Comparison of ENCODE assay signal across 9 cellular contexts in genomic region chr12:89384050-89384749, GRCh38. TPM values are rescaled to one million over a fixed set of nuclear protein-coding genes. Genes with fewer than 3 reads are reported as not detected.
DNase-seq lines count a peak whose midpoint lies in the region; ATAC-seq, FAIRE-seq and TF ChIP-seq lines count a peak whose summit lies in the region.
"Had no signal": no experiment of that assay in that cellular context is flagged by ENCODE, and none has a peak within 500 bp of the region (broad histone marks: within the 10 kb centered on the region; RNA-seq: fewer than 3 reads in every experiment).

No MANE protein-coding gene starts in this region.

- no peak overlapping the region for H3K4me3 ChIP-seq in HL-60 (replicated peaks; ENCODE audit: insufficient read depth, low read length)
- no peak overlapping the region for H3K4me3 ChIP-seq in hepatocyte
- no peak overlapping the region for H3K4me3 ChIP-seq in small intestine (ENCODE audit: low read depth in 1 of 2, low read length in 2 of 2)

- H3K4me2 ChIP-seq in hepatocyte = peak overlapping the region; percentile 39

- H3K27me3 Mint-ChIP-seq in WTC11 (ENCODE audit: low read depth) = no peaks in the 10 kb centered on the region
- H3K27me3 Mint-ChIP-seq in stimulated activated naive CD8-positive, alpha-beta T cell treated with anti-CD3 and anti-CD28 coated beads, Interleukin-15, amount 100 ng/mL, for 72 hours = no peaks in the 10 kb centered on the region

- CTCF ChIA-PET in WTC11 (lab: Charles Lee) = interaction anchor here (0.9 to 1.0 kb wide), 2 partner anchors 30 to 78 kb away, joined by 4 to 5 read pairs; no protein-coding TSS in a partner anchor

- H3K27ac ChIP-seq in HL-60 (replicated peaks) (peak overlapping the region; percentile 59), hepatocyte (peak overlapping the region; percentile 72), small intestine (ENCODE audit: low read depth in 1 of 2, low read length in 1 of 2) (peak overlapping the region; percentile 61 to 65)

- ATAC-seq in WTC11 (peak; percentile 93), HG03521 (IDR thresholded peaks at IDR 0.05; ENCODE audit: unreplicated experiment) (no peak)
- ATAC-seq in stimulated activated naive CD8-positive, alpha-beta T cell treated with anti-CD3 and anti-CD28 coated beads, Interleukin-15, amount 100 ng/mL, for 72 hours = no peak

- H3K4me1 Mint-ChIP-seq in WTC11 = peaks cover 52% of the 10 kb centered on the region
- H3K4me1 Mint-ChIP-seq in stimulated activated naive CD8-positive, alpha-beta T cell treated with anti-CD3 and anti-CD28 coated beads, Interleukin-15, amount 100 ng/mL, for 72 hours = peaks cover 15% of the 10 kb centered on the region

- no peaks in the 10 kb centered on the region for H3K9me2 ChIP-seq in hepatocyte (replicated peaks; ENCODE audit: insufficient read depth)

- no peaks in the 10 kb centered on the region for H3K36me3 Mint-ChIP-seq in WTC11
- H3K36me3 Mint-ChIP-seq: naive B cell had no signal

- POLR2A ChIA-PET in WTC11 (lab: Charles Lee) = interaction anchor here (0.6 to 1.8 kb wide), 2 partner anchors 23 to 31 kb away, joined by 7 to 18 read pairs; partner anchors contain the start of gene DUSP6

- WGBS in hepatocyte (ENCODE audit: low lambda C conversion rate, missing lambda C conversion rate) = 39% methylated on average over 8 of the region's 8 CpGs
- 16 to 32% (median 26%) methylated on average over 8 of the region's 8 CpGs for WGBS in small intestine, 3 donors

- no peak overlapping the region for H3K4me3 Mint-ChIP-seq in WTC11
- H3K4me3 Mint-ChIP-seq in stimulated activated naive CD8-positive, alpha-beta T cell treated with anti-CD3 and anti-CD28 coated beads, Interleukin-15, amount 100 ng/mL, for 72 hours = no peak overlapping the region
- H3K4me3 Mint-ChIP-seq: naive B cell had no signal

- H4K20me1 ChIP-seq in hepatocyte (ENCODE audit: insufficient read depth, poor library complexity, severe bottlenecking) = no peaks in the 10 kb centered on the region

- H3K9me3 ChIP-seq in hepatocyte (ENCODE audit: low read depth) = no peaks in the 10 kb centered on the region
- H3K9me3 ChIP-seq in small intestine (ENCODE audit: control insufficient read depth, low read depth) = no peaks in the 10 kb centered on the region

- no peaks in the 10 kb centered on the region for H3K27me3 ChIP-seq in HL-60 (ENCODE audit: insufficient read depth, poor library complexity, severe bottlenecking)
- H3K27me3 ChIP-seq in hepatocyte = no peaks in the 10 kb centered on the region
- H3K27me3 ChIP-seq in small intestine (ENCODE audit: control insufficient read depth in 2 of 2, insufficient read depth in 2 of 2, low read length in 2 of 2) = no peaks in the 10 kb centered on the region

- H3K4me1 ChIP-seq in hepatocyte (ENCODE audit: insufficient read depth) (peaks cover 46% of the 10 kb centered on the region), small intestine (ENCODE audit: control insufficient read depth in 2 of 2, insufficient read depth in 1 of 2, low read depth in 1 of 2, low read length in 1 of 2) (peaks cover 0 to 14% of the 10 kb centered on the region in 2 donors)

- no peaks in the 10 kb centered on the region for H3K79me2 ChIP-seq in hepatocyte

- H2AFZ ChIP-seq in hepatocyte = no peak overlapping the region

- peak overlapping the region; percentile 95 for H3K27ac Mint-ChIP-seq in WTC11
- H3K27ac Mint-ChIP-seq in stimulated activated naive CD8-positive, alpha-beta T cell treated with anti-CD3 and anti-CD28 coated beads, Interleukin-15, amount 100 ng/mL, for 72 hours = no peak overlapping the region

- TF ChIP-seq CTCF in HL-60 (IDR thresholded peaks at IDR 0.05; ENCODE audit: insufficient read depth, low read length) (no peak), WTC11 (IDR thresholded peaks at IDR 0.05) (no peak), hepatocyte (IDR thresholded peaks at IDR 0.05; ENCODE audit: poor library complexity) (no peak)

- FAIRE-seq in small intestine (lab: Jason Lieb, UNC) = no peak

- no peaks in the 10 kb centered on the region for H3K9me3 Mint-ChIP-seq in WTC11
- no peaks in the 10 kb centered on the region for H3K9me3 Mint-ChIP-seq in stimulated activated naive CD8-positive, alpha-beta T cell treated with anti-CD3 and anti-CD28 coated beads, Interleukin-15, amount 100 ng/mL, for 72 hours
- H3K9me3 Mint-ChIP-seq: naive B cell had no signal

- DNase-seq in HL-60 (ENCODE audit: low read depth in 1 of 2, low spot score in 1 of 2) (peak; percentile 72 to 77), WTC11 (ENCODE audit: low spot score) (peak; percentile 54), hepatocyte (ENCODE audit: low spot score) (peak; percentile 56), small intestine (peak; percentile 69), NCI-H1436 treated with DMSO at 0.1 percent for 48 hours (lab: John Stamatoyannopoulos, UW) (no peak), DMS153 (lab: John Stamatoyannopoulos, UW) (no peak)
- no peak for DNase-seq in stimulated activated naive CD8-positive, alpha-beta T cell treated with anti-CD3 and anti-CD28 coated beads, Interleukin-15, amount 100 ng/mL, for 72 hours
- DNase-seq: naive B cell had no signal

- H3K36me3 ChIP-seq in hepatocyte (replicated peaks; ENCODE audit: insufficient read depth, low read depth) = no peaks in the 10 kb centered on the region
- no peaks in the 10 kb centered on the region for H3K36me3 ChIP-seq in small intestine (ENCODE audit: control insufficient read depth in 2 of 2, insufficient read depth in 2 of 2, low read length in 2 of 2)

TF ChIP-seq in WTC11, 78 proteins besides CTCF, POLR2A, EP300 and RAD21:
- TF ChIP-seq FOXJ3 (CRISPR knock-in tag; IDR thresholded peaks at IDR 0.05; ENCODE audit: borderline replicate concordance) (no peak), TEAD1 (CRISPR knock-in tag; IDR thresholded peaks at IDR 0.05) (0 out of 2 replicates have a peak, but pooled peaks have one; percentile 44), ZNF423 (CRISPR knock-in tag; IDR thresholded peaks at IDR 0.05) (peak; percentile 47; the same call in 1 of the 2 replicates)

RNA-seq across cellular contexts. Expression of gene DUSP6, which starts 31.9 kb away (rescaled TPM):
- total RNA-seq in WTC11 (2021) (136 to 245 TPM (median 141 TPM) in 3 replicates), hepatocyte (52.5 and 55.4 TPM in 2 replicates)
- polyA plus RNA-seq in hepatocyte (41.5 and 51.8 TPM in 2 replicates), small intestine (10 to 100 TPM; 10.3 to 28.2 (median 20.0) TPM)

Comparison
In these comparisons a context has a peak if more than half of its experiments do, and no peak if none do; other contexts are left out.
1. DNase-seq: peak in HL-60 (2 of 2), WTC11 (single experiment), hepatocyte (single experiment) and small intestine (single experiment); none in NCI-H1436 treated with DMSO at 0.1 percent for 48 hours (single experiment), stimulated activated naive CD8-positive, alpha-beta T cell treated with anti-CD3 and anti-CD28 coated beads, Interleukin-15, amount 100 ng/mL, for 72 hours (0 of 2) and DMS153 (single experiment).
2. Peak in every context shown above with its lines, with median percentiles within 50 percentile points of each other: H3K27ac ChIP-seq.